Comparison of ENCODE assay signal across 15 cellular contexts in the genomic region with DNA sequence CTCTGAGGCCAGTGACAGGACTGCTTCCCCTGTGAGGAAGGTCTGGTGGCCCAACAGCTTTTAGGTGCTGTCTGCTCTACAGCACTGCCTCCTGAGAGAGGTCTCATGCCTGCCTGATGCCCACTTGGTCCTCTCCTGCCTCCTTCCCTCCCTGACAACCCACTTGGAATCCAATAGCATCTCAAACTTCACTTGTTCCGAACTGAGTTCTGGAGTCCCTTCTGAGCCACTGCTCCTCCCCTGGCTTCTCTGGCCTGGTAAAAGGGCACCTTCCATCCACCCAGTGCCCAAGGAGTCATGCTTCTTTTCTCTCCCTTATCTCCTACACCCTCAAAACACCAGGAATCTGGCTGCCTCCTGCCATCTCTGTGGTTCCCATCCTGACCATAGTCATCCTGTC. TPM values are rescaled to one million over a fixed set of nuclear protein-coding genes. Genes with fewer than 3 reads are reported as not detected.
DNase-seq lines count a peak whose midpoint lies in the region; ATAC-seq and TF ChIP-seq lines count a peak whose summit lies in the region.
"Had no signal": no experiment of that assay in that cellular context is flagged by ENCODE, and none has a peak within 500 bp of the region (broad histone marks: within the 10 kb centered on the region; RNA-seq: fewer than 3 reads in every experiment).

No MANE protein-coding gene starts in this region.

- H3K27me3 ChIP-seq in left ventricle myocardium inferior (ENCODE audit: low read depth) = no peaks in the 10 kb centered on the region
- no peaks in the 10 kb centered on the region for H3K27me3 ChIP-seq in stomach
- H3K27me3 ChIP-seq: BE2C had no signal

- H3K9me3 Mint-ChIP-seq in activated CD4-positive, alpha-beta memory T cell treated with anti-CD3 and anti-CD28 coated beads, Interleukin-2, amount 10 ng/mL, durations not matched to agents 7 days and 5 days = no peaks in the 10 kb centered on the region
- H3K9me3 Mint-ChIP-seq in memory B cell = no peaks in the 10 kb centered on the region
- H3K9me3 Mint-ChIP-seq in type B pancreatic cell = no peaks in the 10 kb centered on the region

- no peak for TF ChIP-seq POLR2A in stomach (IDR thresholded peaks at IDR 0.05)

- DNase-seq in left ventricle myocardium inferior = no peak
- DNase-seq in cardiac septum (ENCODE audit: low spot score) = no peak
- no peak for DNase-seq in activated CD4-positive, alpha-beta memory T cell treated with anti-CD3 and anti-CD28 coated beads, Interleukin-2, amount 10 ng/mL, durations not matched to agents 7 days and 5 days
- no peak for DNase-seq in memory B cell (ENCODE audit: low spot score in 2 of 2)
- DNase-seq in type B pancreatic cell (ENCODE audit: extremely low spot score, unreplicated experiment) = no peak
- no peak for DNase-seq in stomach
- no peak for DNase-seq in OCI-M1 (lab: John Stamatoyannopoulos, UW)
- DNase-seq: BE2C; erythroblast; hippocampal formation; NCI-H1694; NCI-H524; psoas muscle; stimulated activated CD4-positive, alpha-beta T cell treated with anti-CD3 and anti-CD28 coated beads, Interleukin-1b, Interleukin-23, amount 100 ng/mL, for 48 hours had no signal

- no peak for TF ChIP-seq EP300 in stomach (IDR thresholded peaks at IDR 0.05)

- H3K36me3 ChIP-seq in left ventricle myocardium inferior = no peaks in the 10 kb centered on the region
- H3K36me3 ChIP-seq in stomach = peaks cover 0 to 3% (median 0%) of the 10 kb centered on the region in 4 donors
- H3K36me3 ChIP-seq: BE2C had no signal

- H3K9me3 ChIP-seq in left ventricle myocardium inferior (replicated peaks) (no peaks in the 10 kb centered on the region), stomach (no peaks in the 10 kb centered on the region)
- H3K9me3 ChIP-seq: BE2C, psoas muscle had no signal

- ATAC-seq in memory B cell (ENCODE audit: low read depth) = no peak
- ATAC-seq in GM19463 (IDR thresholded peaks at IDR 0.05; ENCODE audit: unreplicated experiment) = no peak
- ATAC-seq: psoas muscle had no signal

- H3K4me3 ChIP-seq in left ventricle myocardium inferior = no peak overlapping the region
- H3K4me3 ChIP-seq in stomach = peak overlapping the region in 1 of 4 donors; percentile 93

- peaks cover 36% of the 10 kb centered on the region for H3K4me1 Mint-ChIP-seq in activated CD4-positive, alpha-beta memory T cell treated with anti-CD3 and anti-CD28 coated beads, Interleukin-2, amount 10 ng/mL, durations not matched to agents 7 days and 5 days
- peaks cover 16% of the 10 kb centered on the region for H3K4me1 Mint-ChIP-seq in memory B cell
- peaks cover 11% of the 10 kb centered on the region for H3K4me1 Mint-ChIP-seq in type B pancreatic cell (ENCODE audit: unreplicated experiment)

- peak overlapping the region; percentile 61 for H3K27ac Mint-ChIP-seq in activated CD4-positive, alpha-beta memory T cell treated with anti-CD3 and anti-CD28 coated beads, Interleukin-2, amount 10 ng/mL, durations not matched to agents 7 days and 5 days
- H3K27ac Mint-ChIP-seq in memory B cell (peak overlapping the region; percentile 80), type B pancreatic cell (peak overlapping the region; percentile 71)

- POLR2A ChIA-PET in activated CD4-positive, alpha-beta memory T cell treated with anti-CD3 and anti-CD28 coated beads, Interleukin-2, amount 10 ng/mL, durations not matched to agents 7 days and 5 days (lab: Charles Lee) = interaction anchor here (2.3 kb wide), 1 partner anchor 62 kb away, joined by 10 read pairs; the partner anchor contains the start of gene CENPB

- CTCF ChIA-PET in activated CD4-positive, alpha-beta memory T cell treated with anti-CD3 and anti-CD28 coated beads, Interleukin-2, amount 10 ng/mL, durations not matched to agents 7 days and 5 days (lab: Charles Lee) = interaction anchor here (1.1 kb wide), 1 partner anchor 10 kb away, joined by 4 read pairs; no protein-coding TSS in a partner anchor

- 81 to 100% (median 88%) methylated on average over 1 of the region's 1 CpG for WGBS in stomach, 5 donors

- no peaks in the 10 kb centered on the region for H3K27me3 Mint-ChIP-seq in activated CD4-positive, alpha-beta memory T cell treated with anti-CD3 and anti-CD28 coated beads, Interleukin-2, amount 10 ng/mL, durations not matched to agents 7 days and 5 days
- H3K27me3 Mint-ChIP-seq in memory B cell (no peaks in the 10 kb centered on the region), type B pancreatic cell (no peaks in the 10 kb centered on the region)

- peak overlapping the region; percentile 87 for H3K4me3 Mint-ChIP-seq in activated CD4-positive, alpha-beta memory T cell treated with anti-CD3 and anti-CD28 coated beads, Interleukin-2, amount 10 ng/mL, durations not matched to agents 7 days and 5 days
- H3K4me3 Mint-ChIP-seq in memory B cell (peak overlapping the region; percentile 51), type B pancreatic cell (peak overlapping the region; percentile 93)

- H3K27ac ChIP-seq in left ventricle myocardium inferior (replicated peaks) = peak overlapping the region; percentile 3
- H3K27ac ChIP-seq in stomach = peak overlapping the region in 1 of 5 donors; percentile 31

- intact Hi-C loops in left ventricle myocardium inferior (cut with micrococcal nuclease) (no loop called here), cardiac septum (cut with DNase I) (loop anchor here (10.0 kb wide), 1 partner anchor 174 kb away; no protein-coding TSS in a partner anchor), stomach (cut with DNase I; ENCODE audit: low total_unique reads) (no loop called here)

- H3K4me1 ChIP-seq in left ventricle myocardium inferior (peaks cover 34% of the 10 kb centered on the region), stomach (peaks cover 10 to 37% (median 30%) of the 10 kb centered on the region in 4 donors)
- H3K4me1 ChIP-seq: psoas muscle had no signal

- TF ChIP-seq CTCF in left ventricle myocardium inferior (IDR thresholded peaks at IDR 0.05; ENCODE audit: borderline replicate concordance) = no peak
- TF ChIP-seq CTCF in type B pancreatic cell (conservative IDR thresholded peaks at IDR 0.05) = no peak
- no peak for TF ChIP-seq CTCF in stomach (IDR thresholded peaks at IDR 0.05)

- peaks cover 15% of the 10 kb centered on the region for H3K36me3 Mint-ChIP-seq in activated CD4-positive, alpha-beta memory T cell treated with anti-CD3 and anti-CD28 coated beads, Interleukin-2, amount 10 ng/mL, durations not matched to agents 7 days and 5 days (ENCODE audit: low read depth)
- H3K36me3 Mint-ChIP-seq in memory B cell (no peaks in the 10 kb centered on the region), type B pancreatic cell (peaks cover 6% of the 10 kb centered on the region)

RNA-seq across cellular contexts. Expression of gene MAVS, which starts 1.9 kb away (rescaled TPM):
- total RNA-seq in left ventricle myocardium inferior (44.9 TPM), cardiac septum (39.5 TPM), type B pancreatic cell (ENCODE audit: low replicate concordance) (44.5 and 52.2 TPM in 2 replicates), stomach (10 to 100 TPM; 26.6 to 50.4 (median 37.1) TPM)
- 10 to 100 TPM; 31.1 to 31.6 TPM for total RNA-seq in activated CD4-positive, alpha-beta memory T cell treated with anti-CD3 and anti-CD28 coated beads, Interleukin-2, amount 10 ng/mL, durations not matched to agents 7 days and 5 days
- polyA plus RNA-seq in stomach = 10 to 100 TPM in 1 of 3 donors, 1 to 10 TPM in 2; 6.3 to 15.1 (median 9.2) TPM

RNA-seq across cellular contexts. Expression of gene AP5S1, which starts 28.2 kb away (rescaled TPM):
- 11.3 TPM for total RNA-seq in left ventricle myocardium inferior
- total RNA-seq in cardiac septum = 12.5 TPM
- 10 to 100 TPM; 12.7 to 15.5 TPM for total RNA-seq in activated CD4-positive, alpha-beta memory T cell treated with anti-CD3 and anti-CD28 coated beads, Interleukin-2, amount 10 ng/mL, durations not matched to agents 7 days and 5 days
- total RNA-seq in type B pancreatic cell (ENCODE audit: low replicate concordance) = 10.4 and 11.1 TPM in 2 replicates
- 10 to 100 TPM in 1 of 5 donors, 1 to 10 TPM in 4; 1.8 to 14.8 (median 4.2) TPM for total RNA-seq in stomach
- polyA plus RNA-seq in stomach = 10 to 100 TPM in 1 of 3 donors, 1 to 10 TPM in 2; 6.1 to 10.4 (median 7.9) TPM

RNA-seq across cellular contexts. Expression of gene PANK2, which starts 40.6 kb away (rescaled TPM):
- 16.4 TPM for total RNA-seq in left ventricle myocardium inferior
- total RNA-seq in cardiac septum = 21.5 TPM
- total RNA-seq in activated CD4-positive, alpha-beta memory T cell treated with anti-CD3 and anti-CD28 coated beads, Interleukin-2, amount 10 ng/mL, durations not matched to agents 7 days and 5 days = 10 to 100 TPM; 63.3 to 63.8 TPM
- total RNA-seq in type B pancreatic cell (ENCODE audit: low replicate concordance) = 38.9 and 55.3 TPM in 2 replicates
- 10 to 100 TPM in 4 of 5 donors, 1 to 10 TPM in 1; 8.8 to 68.4 (median 39.0) TPM for total RNA-seq in stomach
- 10 to 100 TPM; 19.3 to 28.5 (median 25.1) TPM for polyA plus RNA-seq in stomach

RNA-seq across cellular contexts. Expression of gene CDC25B, which starts 52.5 kb away (rescaled TPM):
- 8.1 TPM for total RNA-seq in left ventricle myocardium inferior
- 9.4 TPM for total RNA-seq in cardiac septum
- total RNA-seq in activated CD4-positive, alpha-beta memory T cell treated with anti-CD3 and anti-CD28 coated beads, Interleukin-2, amount 10 ng/mL, durations not matched to agents 7 days and 5 days = 100 to 1,000 TPM; 452 to 454 TPM
- total RNA-seq in type B pancreatic cell (ENCODE audit: low replicate concordance) = 34.8 and 51.1 TPM in 2 replicates
- 10 to 100 TPM in 4 of 5 donors, 1 to 10 TPM in 1; 9.4 to 56.5 (median 32.6) TPM for total RNA-seq in stomach
- polyA plus RNA-seq in stomach = 10 to 100 TPM; 18.0 to 23.1 (median 22.6) TPM
